Comparison of ENCODE assay signal across 28 cellular contexts in genomic region chr16:945271-946047, GRCh38.
"Had no signal": no experiment of that assay in that cellular context is flagged by ENCODE, and none has a peak within 500 bp of the region (broad histone marks: within the 10 kb centered on the region; RNA-seq: fewer than 3 reads in every experiment).

No MANE protein-coding gene starts in this region.

- H2AFZ ChIP-seq: hepatocyte had no signal

- ATAC-seq: gastroesophageal sphincter; naive thymus-derived CD4-positive, alpha-beta T cell; sciatic nerve; stimulated activated naive B cell treated with anti-CD40 and anti-IgM and Interleukin-4, amounts not matched to agents 10 μg/mL and 1 μg/mL and 100 μg/mL, for 72 hours had no signal

- H3K27ac ChIP-seq: breast epithelium, epithelial cell of prostate, gastroesophageal sphincter, hepatocyte, stomach, tibial artery, VCaP had no signal

- H3K79me2 ChIP-seq: hepatocyte had no signal

- H3K27me3 Mint-ChIP-seq: naive thymus-derived CD4-positive, alpha-beta T cell; stimulated activated naive B cell treated with anti-CD40 and anti-IgM and Interleukin-4, amounts not matched to agents 10 μg/mL and 1 μg/mL and 100 μg/mL, for 72 hours had no signal

- H3K4me1 Mint-ChIP-seq: neural crest cell; stimulated activated naive B cell treated with anti-CD40 and anti-IgM and Interleukin-4, amounts not matched to agents 10 μg/mL and 1 μg/mL and 100 μg/mL, for 72 hours had no signal

- H3K4me3 Mint-ChIP-seq: naive thymus-derived CD4-positive, alpha-beta T cell; neural crest cell; stimulated activated naive B cell treated with anti-CD40 and anti-IgM and Interleukin-4, amounts not matched to agents 10 μg/mL and 1 μg/mL and 100 μg/mL, for 72 hours had no signal

- H3K27me3 ChIP-seq: breast epithelium, gastroesophageal sphincter, hepatocyte, stomach, tibial artery had no signal

- H3K4me1 ChIP-seq: breast epithelium, gastroesophageal sphincter, stomach, tibial artery had no signal

- H3K4me3 ChIP-seq: breast epithelium, gastroesophageal sphincter, hepatocyte, stomach, tibial artery had no signal

- DNase-seq: activated CD4-positive, alpha-beta T cell treated with anti-CD3 and anti-CD28 coated beads for 4 hours; activated CD4-positive, alpha-beta T cell treated with anti-CD3 and anti-CD28 coated beads, Interleukin-2, amount 50 U/mL, for 48 hours; activated CD8-positive, alpha-beta memory T cell treated with anti-CD3 and anti-CD28 coated beads for 24 hours; activated CD8-positive, alpha-beta memory T cell treated with anti-CD3 and anti-CD28 coated beads, Interleukin-2, amount 50 U/mL, for 4 hours; activated gamma-delta T cell; activated naive CD4-positive, alpha-beta T cell treated with anti-CD3 and anti-CD28 coated beads, Interleukin-2, amount 50 U/mL, for 16 hours; activated T-cell treated with anti-CD3 and anti-CD28 coated beads, Interleukin-2, amount 50 U/mL, for 1 hour; amniotic stem cell; central memory CD4-positive, alpha-beta T cell; dermis blood vessel endothelial cell; effector CD8-positive, alpha-beta T cell; midbrain; naive thymus-derived CD4-positive, alpha-beta T cell; occipital lobe; retina; small intestine; stimulated activated CD4-positive, alpha-beta T cell treated with anti-CD3 and anti-CD28 coated beads, Interleukin-15, amount 100 ng/mL, for 24 hours; stimulated activated CD4-positive, alpha-beta T cell treated with anti-CD3 and anti-CD28 coated beads, Interleukin-2, amount 100 ng/mL, for 24 hours; stimulated activated naive B cell treated with anti-CD40 and anti-IgM and Interleukin-4, amounts not matched to agents 10 μg/mL and 1 μg/mL and 100 μg/mL, for 72 hours; stomach; tibial artery had no signal

- H3K27ac Mint-ChIP-seq: naive thymus-derived CD4-positive, alpha-beta T cell; stimulated activated naive B cell treated with anti-CD40 and anti-IgM and Interleukin-4, amounts not matched to agents 10 μg/mL and 1 μg/mL and 100 μg/mL, for 72 hours had no signal

- H3K36me3 ChIP-seq: breast epithelium had no signal

- H3K4me2 ChIP-seq: hepatocyte had no signal
